Comparison of ENCODE assay signal across 1 cellular context in the genomic region with DNA sequence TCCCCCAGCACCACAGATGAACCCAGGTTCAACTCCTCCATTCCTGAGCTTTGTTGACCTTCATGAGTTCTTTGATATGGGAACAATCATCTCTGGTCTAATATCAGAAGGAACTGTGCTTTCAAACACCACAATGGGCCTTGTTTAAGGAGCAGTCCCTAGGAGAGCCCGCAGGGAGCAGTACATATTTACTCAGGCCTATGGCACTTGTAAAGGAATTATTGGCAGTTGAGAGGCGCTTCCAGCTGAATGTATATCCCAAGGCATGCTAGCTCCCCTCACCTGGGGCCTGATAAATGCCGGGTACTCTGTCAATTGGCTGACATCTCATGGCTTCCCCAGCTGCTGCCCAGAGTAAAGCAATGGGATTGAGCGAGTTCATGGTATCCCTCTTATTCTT.
TF ChIP-seq lines count a peak whose summit lies in the region.

No MANE protein-coding gene starts in this region.

TF ChIP-seq in WTC11, 78 proteins besides CTCF, POLR2A, EP300 and RAD21 (continued from another document):
- TF ChIP-seq ZBTB21 (CRISPR knock-in tag; IDR thresholded peaks at IDR 0.05; ENCODE audit: borderline replicate concordance) (no peak), TP53 (CRISPR knock-in tag; IDR thresholded peaks at IDR 0.05) (no peak), HMGA2 (CRISPR knock-in tag; IDR thresholded peaks at IDR 0.05) (no peak), GTF2I (CRISPR knock-in tag; conservative IDR thresholded peaks at IDR 0.05) (no peak), CREM (CRISPR knock-in tag; IDR thresholded peaks at IDR 0.05) (no peak), FOXP4 (CRISPR knock-in tag; IDR thresholded peaks at IDR 0.05) (no peak), SMAD3 (CRISPR knock-in tag; IDR thresholded peaks at IDR 0.05; ENCODE audit: borderline replicate concordance) (no peak), HMGXB4 (CRISPR knock-in tag; IDR thresholded peaks at IDR 0.05) (no peak), CREB1 (CRISPR knock-in tag; IDR thresholded peaks at IDR 0.05) (no peak), ZNF416 (CRISPR knock-in tag; IDR thresholded peaks at IDR 0.05) (no peak)
- TF ChIP-seq, protein P1, sequence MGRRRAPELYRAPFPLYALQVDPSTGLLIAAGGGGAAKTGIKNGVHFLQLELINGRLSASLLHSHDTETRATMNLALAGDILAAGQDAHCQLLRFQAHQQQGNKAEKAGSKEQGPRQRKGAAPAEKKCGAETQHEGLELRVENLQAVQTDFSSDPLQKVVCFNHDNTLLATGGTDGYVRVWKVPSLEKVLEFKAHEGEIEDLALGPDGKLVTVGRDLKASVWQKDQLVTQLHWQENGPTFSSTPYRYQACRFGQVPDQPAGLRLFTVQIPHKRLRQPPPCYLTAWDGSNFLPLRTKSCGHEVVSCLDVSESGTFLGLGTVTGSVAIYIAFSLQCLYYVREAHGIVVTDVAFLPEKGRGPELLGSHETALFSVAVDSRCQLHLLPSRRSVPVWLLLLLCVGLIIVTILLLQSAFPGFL (CRISPR knock-in tag; IDR thresholded peaks at IDR 0.05; ENCODE audit: borderline replicate concordance), result no peak
- TF ChIP-seq, protein P2, sequence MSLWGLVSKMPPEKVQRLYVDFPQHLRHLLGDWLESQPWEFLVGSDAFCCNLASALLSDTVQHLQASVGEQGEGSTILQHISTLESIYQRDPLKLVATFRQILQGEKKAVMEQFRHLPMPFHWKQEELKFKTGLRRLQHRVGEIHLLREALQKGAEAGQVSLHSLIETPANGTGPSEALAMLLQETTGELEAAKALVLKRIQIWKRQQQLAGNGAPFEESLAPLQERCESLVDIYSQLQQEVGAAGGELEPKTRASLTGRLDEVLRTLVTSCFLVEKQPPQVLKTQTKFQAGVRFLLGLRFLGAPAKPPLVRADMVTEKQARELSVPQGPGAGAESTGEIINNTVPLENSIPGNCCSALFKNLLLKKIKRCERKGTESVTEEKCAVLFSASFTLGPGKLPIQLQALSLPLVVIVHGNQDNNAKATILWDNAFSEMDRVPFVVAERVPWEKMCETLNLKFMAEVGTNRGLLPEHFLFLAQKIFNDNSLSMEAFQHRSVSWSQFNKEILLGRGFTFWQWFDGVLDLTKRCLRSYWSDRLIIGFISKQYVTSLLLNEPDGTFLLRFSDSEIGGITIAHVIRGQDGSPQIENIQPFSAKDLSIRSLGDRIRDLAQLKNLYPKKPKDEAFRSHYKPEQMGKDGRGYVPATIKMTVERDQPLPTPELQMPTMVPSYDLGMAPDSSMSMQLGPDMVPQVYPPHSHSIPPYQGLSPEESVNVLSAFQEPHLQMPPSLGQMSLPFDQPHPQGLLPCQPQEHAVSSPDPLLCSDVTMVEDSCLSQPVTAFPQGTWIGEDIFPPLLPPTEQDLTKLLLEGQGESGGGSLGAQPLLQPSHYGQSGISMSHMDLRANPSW (CRISPR knock-in tag; conservative IDR thresholded peaks at IDR 0.05; ENCODE audit: low read depth), result no peak
